4 cellular contexts compared by ENCODE assay signal in genomic region chr21:9024006-9024767, GRCh38.
DNase-seq lines count a peak whose midpoint lies in the region; ATAC-seq lines count a peak whose summit lies in the region.
"Not testable (repeated sequence)": the region's sequence is repeated elsewhere in the genome, so short reads cannot be mapped to it uniquely, and the experiment has no call there.

No MANE protein-coding gene starts in this region.

- H3K36me3 ChIP-seq in Karpas-422 (ENCODE audit: insufficient read depth, low read length) = not testable (repeated sequence)

- H3K4me2 ChIP-seq in Karpas-422 (ENCODE audit: low read depth, low read length, poor library complexity, severe bottlenecking) = not testable (repeated sequence)

- not testable (repeated sequence) for H3K27ac ChIP-seq in Karpas-422 (ENCODE audit: low read length)

- H3K4me3 ChIP-seq in Karpas-422 (ENCODE audit: low read length) = not testable (repeated sequence)

- H3K9me2 ChIP-seq in Karpas-422 (replicated peaks; ENCODE audit: insufficient read depth, low read length) = not testable (repeated sequence)

- H4K20me1 ChIP-seq in Karpas-422 (ENCODE audit: insufficient read depth, low read depth, low read length) = not testable (repeated sequence)

- H3K9me3 ChIP-seq in Karpas-422 (ENCODE audit: low read length) = not testable (repeated sequence)

- ATAC-seq in Right ventricle myocardium inferior = not testable (repeated sequence)

- not testable (repeated sequence) for H3K9ac ChIP-seq in Karpas-422 (ENCODE audit: low read length)

- not testable (repeated sequence) for H2AFZ ChIP-seq in Karpas-422 (ENCODE audit: low read length)

- DNase-seq in Karpas-422 (peak; percentile 32), RPMI8226 (peak; percentile 52), Right ventricle myocardium inferior (ENCODE audit: missing footprints) (peak; percentile 9)
- peak; percentile 54 for DNase-seq in activated CD8-positive, alpha-beta memory T cell treated with anti-CD3 and anti-CD28 coated beads for 24 hours

- not testable (repeated sequence) for H3K79me2 ChIP-seq in Karpas-422 (ENCODE audit: low read length)

- intact Hi-C loops in Right ventricle myocardium inferior (cut with DNase I) = not testable (repeated sequence)

- not testable (repeated sequence) for H3K4me1 ChIP-seq in Karpas-422 (ENCODE audit: low read length)

- not testable (repeated sequence) for H3K27me3 ChIP-seq in Karpas-422 (ENCODE audit: low read length)
